34 cellular contexts compared by ENCODE assay signal in the genomic region with DNA sequence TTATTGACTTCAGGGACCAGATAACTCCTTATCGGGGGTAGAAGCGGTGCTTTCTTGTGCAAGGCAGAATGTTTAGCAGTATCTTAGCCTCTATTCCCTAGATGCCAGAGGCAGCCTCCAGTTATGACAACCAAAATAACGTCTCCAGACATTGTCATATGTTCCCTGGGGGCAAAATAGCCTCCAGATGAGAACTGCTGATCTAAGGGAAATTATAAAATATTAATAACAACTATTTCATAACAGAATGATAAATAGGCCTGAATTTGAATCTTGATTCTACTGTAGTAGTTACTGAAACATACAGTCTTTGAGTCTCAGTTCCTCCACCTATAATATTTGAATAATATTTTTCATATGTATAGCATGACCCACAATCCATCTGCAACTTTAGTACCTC.
"Had no signal": no experiment of that assay in that cellular context is flagged by ENCODE, and none has a peak within 500 bp of the region (broad histone marks: within the 10 kb centered on the region; RNA-seq: fewer than 3 reads in every experiment).

No MANE protein-coding gene starts in this region.

- H3K27me3 ChIP-seq: adrenal gland, body of pancreas, brain microvascular endothelial cell, breast epithelium had no signal

- ATAC-seq: activated CD8-positive, alpha-beta T cell treated with anti-CD3 and anti-CD28 coated beads for 36 hours; activated naive CD4-positive, alpha-beta T cell treated with anti-CD3 and anti-CD28 coated beads, Interleukin-2, amount 50 U/mL, for 72 hours; activated T-cell treated with anti-CD3 and anti-CD28 coated beads, Interleukin-2, amount 50 U/mL, for 4 hours; activated T-cell treated with anti-CD3 and anti-CD28 coated beads, Interleukin-2, amount 50 U/mL, for 72 hours; activated T-helper 17 cell treated with anti-CD3 and anti-CD28 coated beads, Interleukin-2, amount 50 U/mL, for 72 hours; body of pancreas had no signal

- H3K4me1 ChIP-seq: adrenal gland, body of pancreas, breast epithelium had no signal

- DNase-seq: activated B cell treated with CpG ODN at 0.5 μM for 24 hours; activated CD4-positive, alpha-beta memory T cell treated with anti-CD3 and anti-CD28 coated beads for 36 hours; activated CD4-positive, alpha-beta T cell treated with anti-CD3 and anti-CD28 coated beads for 4 hours; activated CD4-positive, alpha-beta T cell treated with anti-CD3 and anti-CD28 coated beads, Interleukin-2, amount 10 ng/mL, durations not matched to agents 24 days and 14 days; activated CD4-positive, alpha-beta T cell treated with anti-CD3 and anti-CD28 coated beads, Interleukin-2, amount 50 U/mL, for 1 hour; activated CD4-positive, alpha-beta T cell treated with anti-CD3 and anti-CD28 coated beads, Interleukin-2, amount 50 U/mL, for 4 hours; activated CD4-positive, CD25-positive, alpha-beta regulatory T cell treated with anti-CD3 and anti-CD28 coated beads, Interleukin-2, amount 50 U/mL, for 72 hours; activated CD8-positive, alpha-beta memory T cell treated with anti-CD3 and anti-CD28 coated beads, Interleukin-2, amount 50 U/mL, for 4 hours; activated CD8-positive, alpha-beta T cell treated with anti-CD3 and anti-CD28 coated beads for 36 hours; activated effector memory CD4-positive, alpha-beta T cell treated with anti-CD3 and anti-CD28 coated beads, Interleukin-2, amount 50 U/mL, for 16 hours; activated gamma-delta T cell treated with Interleukin-2 at 50 U/mL for 16 hours; activated naive CD4-positive, alpha-beta T cell; activated naive CD4-positive, alpha-beta T cell treated with anti-CD3 and anti-CD28 coated beads for 36 hours; activated naive CD4-positive, alpha-beta T cell treated with anti-CD3 and anti-CD28 coated beads, Interleukin-2, amount 50 U/mL, for 16 hours; activated naive CD8-positive, alpha-beta T cell treated with anti-CD3 and anti-CD28 coated beads for 36 hours; activated T-cell treated with anti-CD3 and anti-CD28 coated beads for 4 hours; activated T-cell treated with anti-CD3 and anti-CD28 coated beads, Interleukin-2, amount 50 U/mL, for 1 hour; activated T-cell treated with anti-CD3 and anti-CD28 coated beads, Interleukin-2, amount 50 U/mL, for 4 hours; activated T-cell treated with anti-CD3 and anti-CD28 coated beads, Interleukin-2, amount 50 U/mL, for 72 hours; adrenal gland; amniotic stem cell; aorta; body of pancreas; brain microvascular endothelial cell; central memory CD4-positive, alpha-beta T cell; T-helper 1 cell; T-helper 2 cell; T-helper 9 cell had no signal

- FAIRE-seq: astrocyte, TTC549 had no signal

- H3K4me3 ChIP-seq: adrenal gland, body of pancreas, breast epithelium had no signal

- H3K36me3 ChIP-seq: adrenal gland, brain microvascular endothelial cell, breast epithelium had no signal

- H3K27ac ChIP-seq: adrenal gland, body of pancreas, brain microvascular endothelial cell, breast epithelium, VCaP had no signal

- H3K9me3 ChIP-seq: adrenal gland, body of pancreas, breast epithelium had no signal
